Comparison of ENCODE assay signal across 11 cellular contexts in the genomic region with DNA sequence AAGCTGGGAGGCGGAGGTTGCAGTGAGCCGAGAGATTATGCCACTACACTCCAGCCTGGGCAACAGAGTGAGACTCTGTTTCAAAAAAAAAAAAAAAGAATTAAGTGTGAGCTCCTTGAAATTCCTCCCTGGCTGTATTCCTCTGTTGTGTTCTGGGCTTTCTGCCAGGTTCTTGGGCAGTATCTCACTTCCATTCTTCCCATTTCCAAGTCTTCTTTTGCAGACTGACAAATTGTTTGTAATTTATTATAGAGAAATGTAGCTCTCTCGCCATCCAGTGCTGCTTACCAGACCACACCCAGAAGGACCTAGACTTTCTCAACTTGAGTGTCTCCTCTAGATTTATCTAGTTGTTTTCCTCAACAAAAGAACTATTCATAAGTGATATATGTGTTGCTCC.
DNase-seq lines count a peak whose midpoint lies in the region; ATAC-seq, FAIRE-seq and TF ChIP-seq lines count a peak whose summit lies in the region.
"Had no signal": no experiment of that assay in that cellular context is flagged by ENCODE, and none has a peak within 500 bp of the region (broad histone marks: within the 10 kb centered on the region; RNA-seq: fewer than 3 reads in every experiment).

No MANE protein-coding gene starts in this region.

- H3K27ac ChIP-seq in A673 (ENCODE audit: low read depth, low read length, poor library complexity, severe bottlenecking) (no peak overlapping the region), suprapubic skin (no peak overlapping the region)
- H3K27ac ChIP-seq: vagina had no signal

- H3K4me3 Mint-ChIP-seq in HFFc6: peak overlapping the region; percentile 10; the same call in 1 of the 2 replicates
- H3K4me3 Mint-ChIP-seq: activated CD8-positive, alpha-beta memory T cell treated with anti-CD3 and anti-CD28 coated beads, Interleukin-2, amount 10 ng/mL, durations not matched to agents 7 days and 5 days had no signal

- POLR2A ChIA-PET in A673 (lab: Charles Lee; ENCODE audit: low non-redundant PET): no interaction called here

- H3K36me3 ChIP-seq in A673 (ENCODE audit: insufficient read depth, low read length, poor library complexity, severe bottlenecking) (no peaks in the 10 kb centered on the region), bronchial epithelial cell (ENCODE audit: control insufficient read depth, insufficient read depth, low read length) (no peaks in the 10 kb centered on the region), suprapubic skin (no peaks in the 10 kb centered on the region)
- H3K36me3 ChIP-seq: vagina had no signal

- H3K4me1 Mint-ChIP-seq in HFFc6 (ENCODE audit: low read depth): peaks cover 66% of the 10 kb centered on the region
- H3K4me1 Mint-ChIP-seq: activated CD8-positive, alpha-beta memory T cell treated with anti-CD3 and anti-CD28 coated beads, Interleukin-2, amount 10 ng/mL, durations not matched to agents 7 days and 5 days had no signal

- H3K27me3 ChIP-seq in A673 (replicated peaks; ENCODE audit: insufficient read depth, low read depth, low read length, poor library complexity): no peaks in the 10 kb centered on the region
- no peaks in the 10 kb centered on the region for H3K27me3 ChIP-seq in bronchial epithelial cell (ENCODE audit: control insufficient read depth, insufficient read depth, low read length)
- H3K27me3 ChIP-seq in suprapubic skin: no peaks in the 10 kb centered on the region
- H3K27me3 ChIP-seq: vagina had no signal

- TF ChIP-seq POLR2A in suprapubic skin (IDR thresholded peaks at IDR 0.05): no peak

- BruUV-seq in A673 (replicated peaks; lab: Mats Ljungman, UMichigan): no TSS peak

- H3K27me3 Mint-ChIP-seq in HFFc6 (ENCODE audit: insufficient read depth): no peaks in the 10 kb centered on the region
- H3K27me3 Mint-ChIP-seq: activated CD8-positive, alpha-beta memory T cell treated with anti-CD3 and anti-CD28 coated beads, Interleukin-2, amount 10 ng/mL, durations not matched to agents 7 days and 5 days had no signal

- H3K9me3 ChIP-seq in A673 (ENCODE audit: low read depth, low read length, poor library complexity, severe bottlenecking) (no peaks in the 10 kb centered on the region), suprapubic skin (no peaks in the 10 kb centered on the region)
- H3K9me3 ChIP-seq: vagina had no signal

- intact Hi-C loops in A673 (cut with micrococcal nuclease; ENCODE audit: unreplicated experiment): no loop called here

- peak overlapping the region; percentile 51; the same call in 1 of the 2 replicates for H3K27ac Mint-ChIP-seq in HFFc6
- H3K27ac Mint-ChIP-seq: activated CD8-positive, alpha-beta memory T cell treated with anti-CD3 and anti-CD28 coated beads, Interleukin-2, amount 10 ng/mL, durations not matched to agents 7 days and 5 days had no signal

- H3K4me1 ChIP-seq in A673 (ENCODE audit: insufficient read depth, low read length, poor library complexity, severe bottlenecking): peaks cover 10% of the 10 kb centered on the region
- peaks cover 8% of the 10 kb centered on the region for H3K4me1 ChIP-seq in suprapubic skin

- H3K36me3 Mint-ChIP-seq in HFFc6 (ENCODE audit: low read depth): no peaks in the 10 kb centered on the region; the same call in 1 of the 2 replicates
- H3K36me3 Mint-ChIP-seq: activated CD8-positive, alpha-beta memory T cell treated with anti-CD3 and anti-CD28 coated beads, Interleukin-2, amount 10 ng/mL, durations not matched to agents 7 days and 5 days had no signal

- H3K4me3 ChIP-seq in A673 (ENCODE audit: low read depth, low read length, poor library complexity, severe bottlenecking) (no peak overlapping the region), bronchial epithelial cell (ENCODE audit: low read depth, low read length) (no peak overlapping the region), suprapubic skin (no peak overlapping the region)
- H3K4me3 ChIP-seq: vagina had no signal

- 44% methylated on average over 3 of the region's 3 CpGs for WGBS in suprapubic skin

- no peak for TF ChIP-seq CTCF in A673 (conservative IDR thresholded peaks at IDR 0.05; ENCODE audit: low read depth, low read length)
- no peak for TF ChIP-seq CTCF in HFFc6 (IDR thresholded peaks at IDR 0.05)
- no peak for TF ChIP-seq CTCF in bronchial epithelial cell (IDR thresholded peaks at IDR 0.05; ENCODE audit: insufficient read depth, low read length, severe bottlenecking)
- no peak for TF ChIP-seq CTCF in suprapubic skin (IDR thresholded peaks at IDR 0.05)

- CTCF ChIA-PET in A673 (lab: Charles Lee): no interaction called here

- DNase-seq in A673 (ENCODE audit: low spot score): peak; percentile 67
- DNase-seq in HFFc6: peak; percentile 69
- DNase-seq in bronchial epithelial cell (ENCODE audit: low read depth): peak; percentile 55
- no peak for DNase-seq in left lobe of liver (ENCODE audit: low spot score)
- no peak for DNase-seq in NCI-H146 (lab: John Stamatoyannopoulos, UW)
- no peak for DNase-seq in suprapubic skin (ENCODE audit: low spot score in 2 of 2)
- DNase-seq: activated CD8-positive, alpha-beta memory T cell treated with anti-CD3 and anti-CD28 coated beads, Interleukin-2, amount 10 ng/mL, durations not matched to agents 7 days and 5 days; NCI-H1930 had no signal

- no peak for TF ChIP-seq EP300 in suprapubic skin (IDR thresholded peaks at IDR 0.05)

- no peak for FAIRE-seq in bronchial epithelial cell (lab: Jason Lieb, UNC)

- H3K9me3 Mint-ChIP-seq in HFFc6: no peaks in the 10 kb centered on the region

- peak; percentile 38 for ATAC-seq in left lobe of liver
- ATAC-seq in HG03378 (IDR thresholded peaks at IDR 0.05; ENCODE audit: unreplicated experiment): no peak
- no peak for ATAC-seq in GM18511 (IDR thresholded peaks at IDR 0.05; ENCODE audit: unreplicated experiment)
- ATAC-seq: activated CD8-positive, alpha-beta memory T cell treated with anti-CD3 and anti-CD28 coated beads, Interleukin-2, amount 10 ng/mL, durations not matched to agents 7 days and 5 days had no signal

Comparison
In these comparisons a context has a peak if more than half of its experiments do, and no peak if none do; other contexts are left out.
1. DNase-seq: peak in A673 (single experiment), HFFc6 (single experiment) and bronchial epithelial cell (single experiment); none in left lobe of liver (single experiment), NCI-H146 (single experiment) and suprapubic skin (0 of 2).